Comparison of ENCODE assay signal across 22 cellular contexts in genomic region chr12:132513070-132513398, GRCh38. TPM values are rescaled to one million over a fixed set of nuclear protein-coding genes. Genes with fewer than 3 reads are reported as not detected.
DNase-seq lines count a peak whose midpoint lies in the region; ATAC-seq and TF ChIP-seq lines count a peak whose summit lies in the region.
"Had no signal": no experiment of that assay in that cellular context is flagged by ENCODE, and none has a peak within 500 bp of the region (broad histone marks: within the 10 kb centered on the region; RNA-seq: fewer than 3 reads in every experiment).

No MANE protein-coding gene starts in this region.

- no peak for TF ChIP-seq CTCF in HFFc6 (IDR thresholded peaks at IDR 0.05)
- no peak for TF ChIP-seq CTCF in choroid plexus epithelial cell (conservative IDR thresholded peaks at IDR 0.05; ENCODE audit: low read depth, low read length)
- no peak for TF ChIP-seq CTCF in nephron progenitor cell (IDR thresholded peaks at IDR 0.05)
- TF ChIP-seq CTCF in GM10266 (IDR thresholded peaks at IDR 0.05; ENCODE audit: control insufficient read depth, insufficient read depth, low read depth, missing control alignments): no peak

- DNase-seq in AG08395 (ENCODE audit: low spot score): peak; percentile 41
- peak; percentile 15 for DNase-seq in HFFc6
- DNase-seq in choroid plexus epithelial cell (ENCODE audit: low read depth): peak; percentile 62
- no peak for DNase-seq in nephron progenitor cell
- DNase-seq in GM10266 (ENCODE audit: extremely low spot score): no peak
- no peak for DNase-seq in hippocampal formation (lab: John Stamatoyannopoulos, UW)
- DNase-seq: activated CD8-positive, alpha-beta memory T cell treated with anti-CD3 and anti-CD28 coated beads, Interleukin-2, amount 10 ng/mL, durations not matched to agents 7 days and 5 days; activated gamma-delta T cell treated with Interleukin-2 at 50 U/mL for 16 hours; Calu3; endodermal cell; GF-D8; KG1; mammary epithelial cell; NCI-H1105; retina; Right ventricle myocardium superior; stimulated activated CD4-positive, alpha-beta T cell treated with anti-CD3 and anti-CD28 coated beads, Interleukin-2, amount 100 ng/mL, for 24 hours had no signal

- no peak overlapping the region for H3K4me3 ChIP-seq in choroid plexus epithelial cell (ENCODE audit: low read depth, low read length)
- H3K4me3 ChIP-seq: gastroesophageal sphincter, upper lobe of left lung had no signal

- H3K4me1 Mint-ChIP-seq in HFFc6 (ENCODE audit: low read depth): peaks cover 6% of the 10 kb centered on the region
- peaks cover 21% of the 10 kb centered on the region for H3K4me1 Mint-ChIP-seq in nephron progenitor cell
- H3K4me1 Mint-ChIP-seq: activated CD8-positive, alpha-beta memory T cell treated with anti-CD3 and anti-CD28 coated beads, Interleukin-2, amount 10 ng/mL, durations not matched to agents 7 days and 5 days had no signal

- H3K9me3 Mint-ChIP-seq in HFFc6 (peaks cover 4% of the 10 kb centered on the region; the same call in 1 of the 2 replicates), nephron progenitor cell (peaks cover 2% of the 10 kb centered on the region)

- no peak for TF ChIP-seq POLR2A in GM18505 (IDR thresholded peaks at IDR 0.05; ENCODE audit: borderline replicate concordance, extremely low read depth, insufficient read depth, insufficient read length)

- H3K27ac Mint-ChIP-seq in HFFc6: peak overlapping the region; percentile 29; the same call in 1 of the 2 replicates
- peak overlapping the region; percentile 10 for H3K27ac Mint-ChIP-seq in nephron progenitor cell
- H3K27ac Mint-ChIP-seq: activated CD8-positive, alpha-beta memory T cell treated with anti-CD3 and anti-CD28 coated beads, Interleukin-2, amount 10 ng/mL, durations not matched to agents 7 days and 5 days; endodermal cell had no signal

- H3K27me3 Mint-ChIP-seq in HFFc6 (ENCODE audit: insufficient read depth): no peaks in the 10 kb centered on the region; the same call in none of the 2 replicates
- peaks cover under 1% of the 10 kb centered on the region for H3K27me3 Mint-ChIP-seq in nephron progenitor cell (ENCODE audit: low read depth, poor library complexity)
- H3K27me3 Mint-ChIP-seq: activated CD8-positive, alpha-beta memory T cell treated with anti-CD3 and anti-CD28 coated beads, Interleukin-2, amount 10 ng/mL, durations not matched to agents 7 days and 5 days; natural killer cell treated with Interleukin-12 subunit alpha and Interleukin-12 subunit beta and Interleukin-15 and Interleukin-18, amount 100 ng/mL, for 72 hours had no signal

- peaks cover 18% of the 10 kb centered on the region for H3K36me3 Mint-ChIP-seq in HFFc6 (ENCODE audit: low read depth)
- peaks cover 22% of the 10 kb centered on the region for H3K36me3 Mint-ChIP-seq in nephron progenitor cell (ENCODE audit: low read depth)

- no peak overlapping the region for H3K4me3 Mint-ChIP-seq in HFFc6
- H3K4me3 Mint-ChIP-seq in nephron progenitor cell: no peak overlapping the region
- H3K4me3 Mint-ChIP-seq: activated CD8-positive, alpha-beta memory T cell treated with anti-CD3 and anti-CD28 coated beads, Interleukin-2, amount 10 ng/mL, durations not matched to agents 7 days and 5 days; endodermal cell; natural killer cell treated with Interleukin-12 subunit alpha and Interleukin-12 subunit beta and Interleukin-15 and Interleukin-18, amount 100 ng/mL, for 72 hours had no signal

- ATAC-seq in GM21390 (IDR thresholded peaks at IDR 0.05; ENCODE audit: unreplicated experiment): no peak
- no peak for ATAC-seq in GM18505 (IDR thresholded peaks at IDR 0.05; ENCODE audit: unreplicated experiment)
- ATAC-seq: activated CD8-positive, alpha-beta memory T cell treated with anti-CD3 and anti-CD28 coated beads, Interleukin-2, amount 10 ng/mL, durations not matched to agents 7 days and 5 days; gastroesophageal sphincter; natural killer cell treated with Interleukin-12 subunit alpha and Interleukin-12 subunit beta and Interleukin-15 and Interleukin-18, amount 100 ng/mL, for 72 hours had no signal

RNA-seq across cellular contexts. Expression of gene FBRSL1, which starts 23.1 kb away (rescaled TPM):
- 10 to 100 TPM; 25.1 to 34.0 (median 30.1) TPM for total RNA-seq in HFFc6 (2021; fragmentation: NEBNext Ultra II Directional; extraction: Animal tissue kit (Norgen Biotek cat#: 25700))

Comparison
In these comparisons a context has a peak if more than half of its experiments do, and no peak if none do; other contexts are left out.
1. DNase-seq: peak in AG08395 (single experiment), HFFc6 (single experiment) and choroid plexus epithelial cell (single experiment); none in nephron progenitor cell (single experiment), GM10266 (single experiment) and hippocampal formation (0 of 2).